Comparison of ENCODE assay signal across 1 cellular context in genomic region chr2:27211943-27212625, GRCh38.
TF ChIP-seq lines count a peak whose summit lies in the region.

A gene with protein sequence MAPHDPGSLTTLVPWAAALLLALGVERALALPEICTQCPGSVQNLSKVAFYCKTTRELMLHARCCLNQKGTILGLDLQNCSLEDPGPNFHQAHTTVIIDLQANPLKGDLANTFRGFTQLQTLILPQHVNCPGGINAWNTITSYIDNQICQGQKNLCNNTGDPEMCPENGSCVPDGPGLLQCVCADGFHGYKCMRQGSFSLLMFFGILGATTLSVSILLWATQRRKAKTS (plus strand): TSS chr2:27212041. CDS start chr2:27212369, 328 bp downstream.
Gene SLC5A6, minus strand, starts transcription at chr2:27212268. Its CDS starts 4,618 bp downstream, at chr2:27207650.

TF ChIP-seq in HepG2, 621 proteins besides CTCF, POLR2A, EP300 and RAD21 (continued from another document and continues in another):
- peak; percentile 81 for TF ChIP-seq SALL1 (CRISPR knock-in tag; IDR thresholded peaks at IDR 0.05)
- TF ChIP-seq, protein P1, sequence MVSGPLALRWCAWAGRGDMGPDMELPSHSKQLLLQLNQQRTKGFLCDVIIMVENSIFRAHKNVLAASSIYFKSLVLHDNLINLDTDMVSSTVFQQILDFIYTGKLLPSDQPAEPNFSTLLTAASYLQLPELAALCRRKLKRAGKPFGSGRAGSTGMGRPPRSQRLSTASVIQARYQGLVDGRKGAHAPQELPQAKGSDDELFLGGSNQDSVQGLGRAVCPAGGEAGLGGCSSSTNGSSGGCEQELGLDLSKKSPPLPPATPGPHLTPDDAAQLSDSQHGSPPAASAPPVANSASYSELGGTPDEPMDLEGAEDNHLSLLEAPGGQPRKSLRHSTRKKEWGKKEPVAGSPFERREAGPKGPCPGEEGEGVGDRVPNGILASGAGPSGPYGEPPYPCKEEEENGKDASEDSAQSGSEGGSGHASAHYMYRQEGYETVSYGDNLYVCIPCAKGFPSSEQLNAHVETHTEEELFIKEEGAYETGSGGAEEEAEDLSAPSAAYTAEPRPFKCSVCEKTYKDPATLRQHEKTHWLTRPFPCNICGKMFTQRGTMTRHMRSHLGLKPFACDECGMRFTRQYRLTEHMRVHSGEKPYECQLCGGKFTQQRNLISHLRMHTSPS (CRISPR knock-in tag; IDR thresholded peaks at IDR 0.05; ENCODE audit: low read depth), result peak; percentile 43; the same call in 1 of the 2 replicates
- no peak for TF ChIP-seq JUNB (CRISPR knock-in tag; IDR thresholded peaks at IDR 0.05; ENCODE audit: borderline replicate concordance)
- TF ChIP-seq CREM (IDR thresholded peaks at IDR 0.05), result 0 out of 2 replicates have a peak, but pooled peaks have one; percentile 15
- no peak for TF ChIP-seq CREM (CRISPR knock-in tag; IDR thresholded peaks at IDR 0.05)
- TF ChIP-seq ZNF30 (CRISPR knock-in tag; IDR thresholded peaks at IDR 0.05), result no peak
- TF ChIP-seq, protein P2, sequence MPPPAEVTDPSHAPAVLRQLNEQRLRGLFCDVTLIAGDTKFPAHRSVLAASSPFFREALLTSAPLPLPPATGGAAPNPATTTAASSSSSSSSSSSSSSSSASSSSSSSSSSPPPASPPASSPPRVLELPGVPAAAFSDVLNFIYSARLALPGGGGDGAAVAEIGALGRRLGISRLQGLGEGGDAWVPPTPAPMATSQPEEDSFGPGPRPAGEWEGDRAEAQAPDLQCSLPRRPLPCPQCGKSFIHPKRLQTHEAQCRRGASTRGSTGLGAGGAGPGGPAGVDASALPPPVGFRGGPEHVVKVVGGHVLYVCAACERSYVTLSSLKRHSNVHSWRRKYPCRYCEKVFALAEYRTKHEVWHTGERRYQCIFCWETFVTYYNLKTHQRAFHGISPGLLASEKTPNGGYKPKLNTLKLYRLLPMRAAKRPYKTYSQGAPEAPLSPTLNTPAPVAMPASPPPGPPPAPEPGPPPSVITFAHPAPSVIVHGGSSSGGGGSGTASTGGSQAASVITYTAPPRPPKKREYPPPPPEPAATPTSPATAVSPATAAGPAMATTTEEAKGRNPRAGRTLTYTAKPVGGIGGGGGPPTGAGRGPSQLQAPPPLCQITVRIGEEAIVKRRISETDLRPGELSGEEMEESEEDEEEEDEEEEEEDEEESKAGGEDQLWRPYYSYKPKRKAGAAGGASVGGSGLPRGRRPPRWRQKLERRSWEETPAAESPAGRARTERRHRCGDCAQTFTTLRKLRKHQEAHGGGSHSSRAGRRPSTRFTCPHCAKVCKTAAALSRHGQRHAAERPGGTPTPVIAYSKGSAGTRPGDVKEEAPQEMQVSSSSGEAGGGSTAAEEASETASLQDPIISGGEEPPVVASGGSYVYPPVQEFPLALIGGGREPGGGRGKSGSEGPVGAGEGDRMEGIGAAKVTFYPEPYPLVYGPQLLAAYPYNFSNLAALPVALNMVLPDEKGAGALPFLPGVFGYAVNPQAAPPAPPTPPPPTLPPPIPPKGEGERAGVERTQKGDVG (CRISPR knock-in tag; IDR thresholded peaks at IDR 0.05; ENCODE audit: borderline replicate concordance), result 0 out of 2 replicates have a peak, but pooled peaks have one; percentile 77
- peak; percentile 43; the same call in 1 of the 2 replicates for TF ChIP-seq IRX3 (CRISPR knock-in tag; IDR thresholded peaks at IDR 0.05; ENCODE audit: borderline replicate concordance, low read depth)
- TF ChIP-seq FOSL1 (CRISPR knock-in tag; IDR thresholded peaks at IDR 0.05; ENCODE audit: borderline replicate concordance), result no peak
- peak; percentile 93; the same call in 1 of the 2 replicates for TF ChIP-seq NFKB2 (CRISPR knock-in tag; IDR thresholded peaks at IDR 0.05; ENCODE audit: borderline replicate concordance)
- TF ChIP-seq SETDB1 (CRISPR knock-in tag; IDR thresholded peaks at IDR 0.05; ENCODE audit: borderline replicate concordance), result no peak
- TF ChIP-seq ZBTB42 (CRISPR knock-in tag; IDR thresholded peaks at IDR 0.05), result peak; percentile 26; the same call in 1 of the 2 replicates
- no peak for TF ChIP-seq ZNF235 (CRISPR knock-in tag; IDR thresholded peaks at IDR 0.05; ENCODE audit: borderline replicate concordance)
- peak; percentile 98 for TF ChIP-seq PHF8 (CRISPR knock-in tag; IDR thresholded peaks at IDR 0.05)
- TF ChIP-seq, protein P3, sequence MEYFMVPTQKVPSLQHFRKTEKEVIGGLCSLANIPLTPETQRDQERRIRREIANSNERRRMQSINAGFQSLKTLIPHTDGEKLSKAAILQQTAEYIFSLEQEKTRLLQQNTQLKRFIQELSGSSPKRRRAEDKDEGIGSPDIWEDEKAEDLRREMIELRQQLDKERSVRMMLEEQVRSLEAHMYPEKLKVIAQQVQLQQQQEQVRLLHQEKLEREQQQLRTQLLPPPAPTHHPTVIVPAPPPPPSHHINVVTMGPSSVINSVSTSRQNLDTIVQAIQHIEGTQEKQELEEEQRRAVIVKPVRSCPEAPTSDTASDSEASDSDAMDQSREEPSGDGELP (IDR thresholded peaks at IDR 0.05; ENCODE audit: borderline replicate concordance, low read depth), result no peak
- TF ChIP-seq HMG20A (CRISPR knock-in tag; IDR thresholded peaks at IDR 0.05; ENCODE audit: borderline replicate concordance), result peak; percentile 62; the same call in 1 of the 2 replicates
- 0 out of 2 replicates have a peak, but pooled peaks have one; percentile 57 for TF ChIP-seq GPN1 (CRISPR knock-in tag; IDR thresholded peaks at IDR 0.05; ENCODE audit: borderline replicate concordance)
- TF ChIP-seq, protein P4, sequence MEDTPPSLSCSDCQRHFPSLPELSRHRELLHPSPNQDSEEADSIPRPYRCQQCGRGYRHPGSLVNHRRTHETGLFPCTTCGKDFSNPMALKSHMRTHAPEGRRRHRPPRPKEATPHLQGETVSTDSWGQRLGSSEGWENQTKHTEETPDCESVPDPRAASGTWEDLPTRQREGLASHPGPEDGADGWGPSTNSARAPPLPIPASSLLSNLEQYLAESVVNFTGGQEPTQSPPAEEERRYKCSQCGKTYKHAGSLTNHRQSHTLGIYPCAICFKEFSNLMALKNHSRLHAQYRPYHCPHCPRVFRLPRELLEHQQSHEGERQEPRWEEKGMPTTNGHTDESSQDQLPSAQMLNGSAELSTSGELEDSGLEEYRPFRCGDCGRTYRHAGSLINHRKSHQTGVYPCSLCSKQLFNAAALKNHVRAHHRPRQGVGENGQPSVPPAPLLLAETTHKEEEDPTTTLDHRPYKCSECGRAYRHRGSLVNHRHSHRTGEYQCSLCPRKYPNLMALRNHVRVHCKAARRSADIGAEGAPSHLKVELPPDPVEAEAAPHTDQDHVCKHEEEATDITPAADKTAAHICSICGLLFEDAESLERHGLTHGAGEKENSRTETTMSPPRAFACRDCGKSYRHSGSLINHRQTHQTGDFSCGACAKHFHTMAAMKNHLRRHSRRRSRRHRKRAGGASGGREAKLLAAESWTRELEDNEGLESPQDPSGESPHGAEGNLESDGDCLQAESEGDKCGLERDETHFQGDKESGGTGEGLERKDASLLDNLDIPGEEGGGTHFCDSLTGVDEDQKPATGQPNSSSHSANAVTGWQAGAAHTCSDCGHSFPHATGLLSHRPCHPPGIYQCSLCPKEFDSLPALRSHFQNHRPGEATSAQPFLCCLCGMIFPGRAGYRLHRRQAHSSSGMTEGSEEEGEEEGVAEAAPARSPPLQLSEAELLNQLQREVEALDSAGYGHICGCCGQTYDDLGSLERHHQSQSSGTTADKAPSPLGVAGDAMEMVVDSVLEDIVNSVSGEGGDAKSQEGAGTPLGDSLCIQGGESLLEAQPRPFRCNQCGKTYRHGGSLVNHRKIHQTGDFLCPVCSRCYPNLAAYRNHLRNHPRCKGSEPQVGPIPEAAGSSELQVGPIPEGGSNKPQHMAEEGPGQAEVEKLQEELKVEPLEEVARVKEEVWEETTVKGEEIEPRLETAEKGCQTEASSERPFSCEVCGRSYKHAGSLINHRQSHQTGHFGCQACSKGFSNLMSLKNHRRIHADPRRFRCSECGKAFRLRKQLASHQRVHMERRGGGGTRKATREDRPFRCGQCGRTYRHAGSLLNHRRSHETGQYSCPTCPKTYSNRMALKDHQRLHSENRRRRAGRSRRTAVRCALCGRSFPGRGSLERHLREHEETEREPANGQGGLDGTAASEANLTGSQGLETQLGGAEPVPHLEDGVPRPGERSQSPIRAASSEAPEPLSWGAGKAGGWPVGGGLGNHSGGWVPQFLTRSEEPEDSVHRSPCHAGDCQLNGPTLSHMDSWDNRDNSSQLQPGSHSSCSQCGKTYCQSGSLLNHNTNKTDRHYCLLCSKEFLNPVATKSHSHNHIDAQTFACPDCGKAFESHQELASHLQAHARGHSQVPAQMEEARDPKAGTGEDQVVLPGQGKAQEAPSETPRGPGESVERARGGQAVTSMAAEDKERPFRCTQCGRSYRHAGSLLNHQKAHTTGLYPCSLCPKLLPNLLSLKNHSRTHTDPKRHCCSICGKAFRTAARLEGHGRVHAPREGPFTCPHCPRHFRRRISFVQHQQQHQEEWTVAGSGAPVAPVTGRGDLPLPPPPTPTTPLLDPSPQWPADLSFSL (CRISPR knock-in tag; IDR thresholded peaks at IDR 0.05), result peak; percentile 59; the same call in 1 of the 2 replicates
- TF ChIP-seq NFKBIZ (CRISPR knock-in tag; IDR thresholded peaks at IDR 0.05), result peak; percentile 22; the same call in 1 of the 2 replicates
- TF ChIP-seq SP140L (CRISPR knock-in tag; IDR thresholded peaks at IDR 0.05; ENCODE audit: borderline replicate concordance), result no peak
- peak; percentile 17; the same call in 1 of the 2 replicates for TF ChIP-seq PAXIP1 (CRISPR knock-in tag; conservative IDR thresholded peaks at IDR 0.05)
- TF ChIP-seq, protein P5, sequence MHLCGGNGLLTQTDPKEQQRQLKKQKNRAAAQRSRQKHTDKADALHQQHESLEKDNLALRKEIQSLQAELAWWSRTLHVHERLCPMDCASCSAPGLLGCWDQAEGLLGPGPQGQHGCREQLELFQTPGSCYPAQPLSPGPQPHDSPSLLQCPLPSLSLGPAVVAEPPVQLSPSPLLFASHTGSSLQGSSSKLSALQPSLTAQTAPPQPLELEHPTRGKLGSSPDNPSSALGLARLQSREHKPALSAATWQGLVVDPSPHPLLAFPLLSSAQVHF (CRISPR knock-in tag; IDR thresholded peaks at IDR 0.05), result 0 out of 2 replicates have a peak, but pooled peaks have one; percentile 36
- TF ChIP-seq, protein P6, sequence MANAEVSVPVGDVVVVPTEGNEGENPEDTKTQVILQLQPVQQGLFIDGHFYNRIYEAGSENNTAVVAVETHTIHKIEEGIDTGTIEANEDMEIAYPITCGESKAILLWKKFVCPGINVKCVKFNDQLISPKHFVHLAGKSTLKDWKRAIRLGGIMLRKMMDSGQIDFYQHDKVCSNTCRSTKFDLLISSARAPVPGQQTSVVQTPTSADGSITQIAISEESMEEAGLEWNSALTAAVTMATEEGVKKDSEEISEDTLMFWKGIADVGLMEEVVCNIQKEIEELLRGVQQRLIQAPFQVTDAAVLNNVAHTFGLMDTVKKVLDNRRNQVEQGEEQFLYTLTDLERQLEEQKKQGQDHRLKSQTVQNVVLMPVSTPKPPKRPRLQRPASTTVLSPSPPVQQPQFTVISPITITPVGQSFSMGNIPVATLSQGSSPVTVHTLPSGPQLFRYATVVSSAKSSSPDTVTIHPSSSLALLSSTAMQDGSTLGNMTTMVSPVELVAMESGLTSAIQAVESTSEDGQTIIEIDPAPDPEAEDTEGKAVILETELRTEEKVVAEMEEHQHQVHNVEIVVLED (CRISPR knock-in tag; IDR thresholded peaks at IDR 0.05; ENCODE audit: borderline replicate concordance), result peak; percentile 88
- TF ChIP-seq MAF1 (CRISPR knock-in tag; IDR thresholded peaks at IDR 0.05; ENCODE audit: borderline replicate concordance), result no peak; the same call in 1 of the 2 replicates
- peak; percentile 98 for TF ChIP-seq ZNF224 (CRISPR knock-in tag; IDR thresholded peaks at IDR 0.05)
- TF ChIP-seq ZNF280B (CRISPR knock-in tag; IDR thresholded peaks at IDR 0.05; ENCODE audit: borderline replicate concordance), result peak; percentile 96; the same call in 1 of the 2 replicates
- no peak for TF ChIP-seq SMYD3 (CRISPR knock-in tag; IDR thresholded peaks at IDR 0.05)
- TF ChIP-seq JUND (CRISPR knock-in tag; IDR thresholded peaks at IDR 0.05), result peak; percentile 71
- TF ChIP-seq, protein P7, sequence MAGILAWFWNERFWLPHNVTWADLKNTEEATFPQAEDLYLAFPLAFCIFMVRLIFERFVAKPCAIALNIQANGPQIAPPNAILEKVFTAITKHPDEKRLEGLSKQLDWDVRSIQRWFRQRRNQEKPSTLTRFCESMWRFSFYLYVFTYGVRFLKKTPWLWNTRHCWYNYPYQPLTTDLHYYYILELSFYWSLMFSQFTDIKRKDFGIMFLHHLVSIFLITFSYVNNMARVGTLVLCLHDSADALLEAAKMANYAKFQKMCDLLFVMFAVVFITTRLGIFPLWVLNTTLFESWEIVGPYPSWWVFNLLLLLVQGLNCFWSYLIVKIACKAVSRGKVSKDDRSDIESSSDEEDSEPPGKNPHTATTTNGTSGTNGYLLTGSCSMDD (CRISPR knock-in tag; IDR thresholded peaks at IDR 0.05), result no peak
- TF ChIP-seq SNAPC5 (CRISPR knock-in tag; IDR thresholded peaks at IDR 0.05; ENCODE audit: borderline replicate concordance), result no peak
